ENCODE assay signal across 8 cellular contexts in the genomic region with DNA sequence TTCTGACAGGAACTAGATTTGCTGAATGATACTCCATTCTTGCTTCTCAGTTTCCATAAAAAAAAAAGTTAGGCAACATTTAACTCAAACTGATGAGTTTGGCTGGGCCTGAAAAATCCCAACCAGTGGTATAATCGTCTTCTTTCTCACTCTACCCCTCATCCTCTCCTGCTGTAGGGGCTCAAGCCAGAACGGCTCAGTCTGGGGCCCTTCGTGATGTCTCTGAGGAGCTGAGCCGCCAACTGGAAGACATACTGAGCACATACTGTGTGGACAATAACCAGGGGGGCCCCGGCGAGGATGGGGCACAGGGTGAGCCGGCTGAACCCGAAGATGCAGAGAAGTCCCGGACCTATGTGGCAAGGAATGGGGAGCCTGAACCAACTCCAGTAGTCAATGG. TPM values are rescaled to one million over a fixed set of nuclear protein-coding genes. Genes with fewer than 3 reads are reported as not detected.
DNase-seq lines count a peak whose midpoint lies in the region; ATAC-seq and TF ChIP-seq lines count a peak whose summit lies in the region.

No MANE protein-coding gene starts in this region.

- peaks cover 7% of the 10 kb centered on the region for H3K36me3 ChIP-seq in GM06990 (ENCODE audit: control insufficient read depth, insufficient read depth, low read length)
- peaks cover 54% of the 10 kb centered on the region for H3K36me3 ChIP-seq in RWPE2 (ENCODE audit: low read depth)
- H3K36me3 ChIP-seq in esophagus (ENCODE audit: control insufficient read depth in 2 of 2, insufficient read depth in 2 of 2, low read length in 1 of 2), result peaks cover 7 to 13% of the 10 kb centered on the region in 2 donors

- DNase-seq in GM06990 (ENCODE audit: extremely low read depth, insufficient read length) (no peak), RWPE2 (ENCODE audit: low spot score) (no peak), retinal pigment epithelial cell (ENCODE audit: low read depth) (no peak), NCI-H2081 (lab: John Stamatoyannopoulos, UW) (no peak), DMS53 treated with DMSO at 0.1 percent for 48 hours (lab: John Stamatoyannopoulos, UW; ENCODE audit: unreplicated experiment) (no peak)

- ATAC-seq in RWPE2 (ENCODE audit: low read depth), result no peak
- no peak for ATAC-seq in GM21381 (IDR thresholded peaks at IDR 0.05; ENCODE audit: unreplicated experiment)
- no peak for ATAC-seq in GM19035 (IDR thresholded peaks at IDR 0.05; ENCODE audit: unreplicated experiment)

- H3K9me3 ChIP-seq in RWPE2 (ENCODE audit: severe bottlenecking), result no peaks in the 10 kb centered on the region
- no peaks in the 10 kb centered on the region for H3K9me3 ChIP-seq in esophagus (ENCODE audit: control insufficient read depth in 2 of 2, insufficient read depth in 1 of 2, low read depth in 1 of 2, low read length in 1 of 2)

- H3K4me3 ChIP-seq in GM06990 (replicated peaks; ENCODE audit: low read depth, low read length) (peak overlapping the region; percentile 87), RWPE2 (ENCODE audit: severe bottlenecking) (peak overlapping the region; percentile 51), esophagus (ENCODE audit: low read depth in 1 of 2, low read length in 2 of 2) (peak overlapping the region in 1 of 2 donors; percentile 54), retinal pigment epithelial cell (ENCODE audit: low read length) (peak overlapping the region; percentile 66)

- TF ChIP-seq CTCF in GM06990 (IDR thresholded peaks at IDR 0.05; ENCODE audit: insufficient read depth, low read length, poor library complexity, severe bottlenecking) (no peak), RWPE2 (IDR thresholded peaks at IDR 0.05; ENCODE audit: poor library complexity, severe bottlenecking) (no peak), retinal pigment epithelial cell (conservative IDR thresholded peaks at IDR 0.05; ENCODE audit: low read depth, low read length) (no peak)

- H3K4me1 ChIP-seq in RWPE2 (ENCODE audit: insufficient read depth, poor library complexity, severe bottlenecking) (peaks cover 13% of the 10 kb centered on the region), esophagus (ENCODE audit: control insufficient read depth in 2 of 2, insufficient read depth in 2 of 2, low read length in 1 of 2) (peaks cover 0 to 10% of the 10 kb centered on the region in 2 donors)

- H3K27me3 ChIP-seq in GM06990 (replicated peaks; ENCODE audit: control insufficient read depth, insufficient read depth, low read length), result no peaks in the 10 kb centered on the region
- H3K27me3 ChIP-seq in RWPE2 (ENCODE audit: insufficient read depth, poor library complexity, severe bottlenecking), result no peaks in the 10 kb centered on the region
- no peaks in the 10 kb centered on the region for H3K27me3 ChIP-seq in esophagus (ENCODE audit: control insufficient read depth in 1 of 2, insufficient read depth in 2 of 2, low read length in 2 of 2)

- peak overlapping the region; percentile 77 for H3K27ac ChIP-seq in RWPE2 (ENCODE audit: poor library complexity, severe bottlenecking)
- peak overlapping the region; percentile 41 to 54 for H3K27ac ChIP-seq in esophagus (ENCODE audit: low read depth in 2 of 2, low read length in 1 of 2)

- WGBS in esophagus, 2 donors, result 61% methylated on average over 9 of the region's 9 CpGs

RNA-seq across cellular contexts. Expression of a gene that starts 1.6 kb away (rescaled TPM):
- 10 to 100 TPM; 10.2 to 13.5 TPM for polyA plus RNA-seq in esophagus

RNA-seq across cellular contexts. Expression of a gene that starts 19.3 kb away (rescaled TPM):
- polyA plus RNA-seq in esophagus, result 1 to 10 TPM; 2.7 to 2.9 TPM

RNA-seq across cellular contexts. Expression of a gene that starts 24.4 kb away (rescaled TPM):
- 1 to 10 TPM; 1.5 to 1.6 TPM for polyA plus RNA-seq in esophagus

RNA-seq across cellular contexts. Expression of a gene that starts 27.8 kb away (rescaled TPM):
- polyA plus RNA-seq in esophagus, result under 1 TPM in 1 of 2 donors, not detected in 1; 0.06 TPM

RNA-seq across cellular contexts. Expression of a gene that starts 41.1 kb away (rescaled TPM):
- polyA plus RNA-seq in esophagus, result 10 to 100 TPM; 10.4 to 15.6 TPM
